ENCODE assay signal across 10 cellular contexts in the genomic region with DNA sequence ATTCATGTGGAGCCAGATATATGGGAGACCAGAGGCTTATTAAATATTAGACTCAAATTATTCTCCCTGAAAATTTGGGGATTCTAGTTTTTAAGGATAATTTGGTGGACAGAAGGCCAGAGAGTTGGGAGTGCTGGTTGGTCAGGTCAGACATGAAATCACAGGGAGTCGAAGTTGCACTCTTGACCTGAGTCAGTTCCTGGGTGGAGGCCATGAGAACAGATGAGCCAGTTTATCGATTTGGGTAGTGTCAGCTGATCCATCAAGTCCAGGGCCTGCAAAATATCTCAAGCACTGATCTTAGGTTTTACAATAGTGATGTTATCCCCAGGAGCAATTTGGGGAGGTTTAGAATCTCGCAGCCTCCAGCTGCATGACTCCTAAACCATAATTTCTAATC.
"Had no signal": no experiment of that assay in that cellular context is flagged by ENCODE, and none has a peak within 500 bp of the region (broad histone marks: within the 10 kb centered on the region; RNA-seq: fewer than 3 reads in every experiment).

No MANE protein-coding gene starts in this region.

- H3K36me3 ChIP-seq: HAP-1 had no signal

- ATAC-seq: HCT116, K562 had no signal

- H3K4me3 ChIP-seq: GM23248, HAP-1, K562 had no signal

- FAIRE-seq: K562 had no signal

- H3K27ac ChIP-seq: GM23248, HL-60 had no signal

- H3K9ac ChIP-seq: GM23248 had no signal

- H2AFZ ChIP-seq: GM23248 had no signal

- DNase-seq: GM23248, GOT3, H7, HFFc6, IMR-90, KG1 had no signal

- H3K4me1 ChIP-seq: HAP-1 had no signal

- H3K9me3 ChIP-seq: HAP-1 had no signal
